Comparison of ENCODE assay signal across 8 cellular contexts in genomic region chr5:97297063-97297715, GRCh38.
DNase-seq lines count a peak whose midpoint lies in the region; ATAC-seq, FAIRE-seq and TF ChIP-seq lines count a peak whose summit lies in the region.

No MANE protein-coding gene starts in this region.

- H3K36me3 ChIP-seq in H1 (ENCODE audit: control insufficient read depth in 2 of 4, insufficient read depth in 4 of 4, low read length in 3 of 4) = no peaks in the 10 kb centered on the region
- H3K36me3 ChIP-seq in osteoblast (ENCODE audit: insufficient read depth, low read length) = no peaks in the 10 kb centered on the region
- no peaks in the 10 kb centered on the region for H3K36me3 ChIP-seq in esophagus squamous epithelium

- no peaks in the 10 kb centered on the region for H3K27me3 ChIP-seq in H1 (replicated peaks in 1 of 4; ENCODE audit: control insufficient read depth in 3 of 4, extremely low read depth in 1 of 4, insufficient read depth in 3 of 4, low read length in 3 of 4)
- no peaks in the 10 kb centered on the region for H3K27me3 ChIP-seq in osteoblast (ENCODE audit: insufficient read depth, low read length)
- H3K27me3 ChIP-seq in esophagus squamous epithelium = no peaks in the 10 kb centered on the region

- H3K56ac ChIP-seq in H1 (replicated peaks; ENCODE audit: insufficient read length, low read depth, low read length) = no peak overlapping the region

- no peak overlapping the region for H2BK12ac ChIP-seq in H1 (ENCODE audit: low read depth, low read length)

- no peak overlapping the region for H4K91ac ChIP-seq in H1 (replicated peaks; ENCODE audit: insufficient read length, low read length)

- no peak overlapping the region for H3K4ac ChIP-seq in H1 (replicated peaks; ENCODE audit: insufficient read length, low read depth, low read length)

- H3K9me3 ChIP-seq in H1 (ENCODE audit: insufficient read depth in 2 of 2, low read depth in 1 of 2, low read length in 1 of 2) (peaks cover 0 to 7% of the 10 kb centered on the region in 2 experiments; a peak in 2 of 4 replicates), osteoblast (ENCODE audit: low read depth, low read length) (no peaks in the 10 kb centered on the region), esophagus squamous epithelium (no peaks in the 10 kb centered on the region)

- TF ChIP-seq POLR2A in H1 (IDR thresholded peaks at IDR 0.05; ENCODE audit: control extremely low read depth in 1 of 2, low read depth in 2 of 2, low read length in 2 of 2) (no peak), esophagus squamous epithelium (IDR thresholded peaks at IDR 0.05) (no peak)

- H2AFZ ChIP-seq in H1 (ENCODE audit: low read length) (no peak overlapping the region), osteoblast (ENCODE audit: low read length) (no peak overlapping the region)

- H4K20me1 ChIP-seq in H1 (replicated peaks in 1 of 2; ENCODE audit: control insufficient read depth in 1 of 2, insufficient read depth in 2 of 2, low read length in 2 of 2) (no peaks in the 10 kb centered on the region), osteoblast (ENCODE audit: insufficient read depth, low read length) (no peaks in the 10 kb centered on the region)

- H3K79me1 ChIP-seq in H1 (ENCODE audit: low read depth, low read length) = no peaks in the 10 kb centered on the region

- H3K23ac ChIP-seq in H1 (ENCODE audit: insufficient read length) = no peak overlapping the region

- no peak overlapping the region for H2BK120ac ChIP-seq in H1 (replicated peaks; ENCODE audit: low read depth, low read length)

- peak; percentile 90 for ATAC-seq in GM19452 (IDR thresholded peaks at IDR 0.05; ENCODE audit: unreplicated experiment)
- peak; percentile 69 for ATAC-seq in HG03196 (IDR thresholded peaks at IDR 0.05; ENCODE audit: unreplicated experiment)

- no peak for TF ChIP-seq EP300 in H1 (IDR thresholded peaks at IDR 0.05; ENCODE audit: borderline replicate concordance in 1 of 2, low read depth in 2 of 2, low read length in 2 of 2)

- H3K4me1 ChIP-seq in H1 (replicated peaks in 1 of 4; ENCODE audit: control insufficient read depth in 3 of 4, insufficient read depth in 4 of 4, low read length in 3 of 4) (no peaks in the 10 kb centered on the region), osteoblast (ENCODE audit: insufficient read depth, low read length) (no peaks in the 10 kb centered on the region), esophagus squamous epithelium (no peaks in the 10 kb centered on the region)

- H3K23me2 ChIP-seq in H1 (ENCODE audit: low read depth, low read length) = no peaks in the 10 kb centered on the region

- H4K5ac ChIP-seq in H1 (ENCODE audit: insufficient read length, low read depth, low read length) = no peak overlapping the region

- no peak overlapping the region for H3K14ac ChIP-seq in H1 (ENCODE audit: insufficient read length)

- CTCF ChIA-PET in H1 (lab: Charles Lee; ENCODE audit: partially characterized antibody) = interaction anchor here (0.6 to 3.4 kb wide), 52 partner anchors 10 to 1530 kb away, joined by 3 to 49 read pairs (median 4); no protein-coding TSS in a partner anchor

- no peak overlapping the region for H2AK5ac ChIP-seq in H1 (ENCODE audit: low read depth, low read length)

- no peak overlapping the region for H3K27ac ChIP-seq in H1 (ENCODE audit: low read depth, low read length)
- H3K27ac ChIP-seq in osteoblast (ENCODE audit: low read depth, low read length) = no peak overlapping the region
- no peak overlapping the region for H3K27ac ChIP-seq in esophagus squamous epithelium

- no peak overlapping the region for H2BK20ac ChIP-seq in H1 (ENCODE audit: low read length)

- H4K8ac ChIP-seq in H1 (ENCODE audit: extremely low read depth, insufficient read depth, low read length) = no peak overlapping the region

- H3K18ac ChIP-seq in H1 (ENCODE audit: extremely low read depth, low read length) = no peak overlapping the region

- H3K4me3 ChIP-seq in H1 (ENCODE audit: extremely low read depth in 1 of 4, insufficient read depth in 2 of 4, low read depth in 3 of 4, low read length in 4 of 4) = no peak overlapping the region
- no peak overlapping the region for H3K4me3 ChIP-seq in osteoblast (ENCODE audit: insufficient read depth, low read length)
- no peak overlapping the region for H3K4me3 ChIP-seq in esophagus squamous epithelium

- DNase-seq in NCI-H2171 treated with DMSO at 0.1 percent for 48 hours (lab: John Stamatoyannopoulos, UW) (peak; percentile 34), NCI-H2171 (lab: John Stamatoyannopoulos, UW) (no peak), NCI-H82 treated with DMSO at 0.1 percent for 48 hours (lab: John Stamatoyannopoulos, UW; ENCODE audit: unreplicated experiment) (peak; percentile 4), H1 (ENCODE audit: low read depth in 1 of 2, low spot score in 2 of 2) (peak; percentile 21 to 59), osteoblast (ENCODE audit: insufficient read length, low spot score, missing footprints) (peak; percentile 56), esophagus squamous epithelium (lab: John Stamatoyannopoulos, UW) (no peak)

- TF ChIP-seq RAD21 in H1 (IDR thresholded peaks at IDR 0.05 in 1 of 2, conservative IDR thresholded peaks at IDR 0.05 in 1 of 2; ENCODE audit: low read depth in 2 of 2, low read length in 2 of 2) = peak; percentile 87

- H3K79me2 ChIP-seq in H1 (ENCODE audit: control insufficient read depth in 1 of 2, insufficient read depth in 2 of 2, low read length in 2 of 2) = no peaks in the 10 kb centered on the region
- H3K79me2 ChIP-seq in osteoblast (ENCODE audit: insufficient read depth, low read length) = no peaks in the 10 kb centered on the region

- POLR2A ChIA-PET in H1 (lab: Charles Lee; ENCODE audit: partially characterized antibody) = no interaction called here

- H3K4me2 ChIP-seq in H1 (ENCODE audit: insufficient read depth in 1 of 2, low read depth in 2 of 2, low read length in 2 of 2) (no peak overlapping the region), osteoblast (ENCODE audit: insufficient read depth, low read length) (no peak overlapping the region)

- intact Hi-C loops in esophagus squamous epithelium (cut with DNase I) = no loop called here

- FAIRE-seq in H1 (lab: Jason Lieb, UNC) = peak; percentile 78

- no peak overlapping the region for H2BK15ac ChIP-seq in H1 (ENCODE audit: low read length)

- no peak overlapping the region for H2BK5ac ChIP-seq in H1 (ENCODE audit: low read depth, low read length)

- WGBS in H1 (ENCODE audit: extremely low coverage in 1 of 2, insufficient coverage in 1 of 2, insufficient read length in 1 of 2, insufficient replicate concordance in 2 of 2, low coverage in 1 of 2, low lambda C conversion rate in 2 of 2, missing lambda C conversion rate in 1 of 2), 2 experiments = 34% methylated on average over 4 of the region's 5 CpGs; no CpG with 5 or more reads in 1 of the 2 experiments
- WGBS in esophagus squamous epithelium, 2 donors = 39 to 40% methylated on average over 2 of the region's 5 CpGs

- TF ChIP-seq CTCF in H1 (IDR thresholded peaks at IDR 0.05; ENCODE audit: control extremely low read depth in 1 of 3, insufficient read depth in 1 of 3, low read depth in 1 of 3, low read length in 3 of 3) (peak; percentile 19 to 97 (median 75)), osteoblast (IDR thresholded peaks at IDR 0.05; ENCODE audit: extremely low read depth, low read depth, low read length) (peak; percentile 53), esophagus squamous epithelium (IDR thresholded peaks at IDR 0.05) (peak in 3 of 6 experiments; percentile 9 to 53 (median 18))

- no peak overlapping the region for H3K9ac ChIP-seq in H1 (replicated peaks in 1 of 4; ENCODE audit: extremely low read depth in 1 of 4, low read depth in 3 of 4, low read length in 3 of 4)

TF ChIP-seq in H1, 55 proteins besides CTCF, POLR2A, EP300 and RAD21:
- TF ChIP-seq KDM5A (IDR thresholded peaks at IDR 0.05; ENCODE audit: low read length) (no peak), GTF2F1 (IDR thresholded peaks at IDR 0.05; ENCODE audit: borderline replicate concordance, low read depth, low read length) (no peak), RXRA (IDR thresholded peaks at IDR 0.05; ENCODE audit: insufficient read depth, low read depth, low read length) (no peak), CREB1 (IDR thresholded peaks at IDR 0.05) (no peak), TBP (IDR thresholded peaks at IDR 0.05; ENCODE audit: low read depth, low read length) (no peak), EZH2 (IDR thresholded peaks at IDR 0.05; ENCODE audit: low read depth, low read length, severe bottlenecking) (no peak), FOSL1 (IDR thresholded peaks at IDR 0.05; ENCODE audit: insufficient read depth, low read depth, low read length) (no peak), CBX5 (IDR thresholded peaks at IDR 0.05; ENCODE audit: low read depth, low read length) (no peak), HDAC2 (IDR thresholded peaks at IDR 0.05; ENCODE audit: borderline replicate concordance in 1 of 2, low read depth in 2 of 2, low read length in 2 of 2) (no peak), SIRT6 (IDR thresholded peaks at IDR 0.05; ENCODE audit: low read length) (no peak)
TF ChIP-seq in H1: peak in this region for 0.

Comparison
In these comparisons a context has a peak if more than half of its experiments do, and no peak if none do; other contexts are left out.
1. DNase-seq: peak in NCI-H2171 treated with DMSO at 0.1 percent for 48 hours (single experiment), NCI-H82 treated with DMSO at 0.1 percent for 48 hours (single experiment), H1 (2 of 2) and osteoblast (single experiment); none in NCI-H2171 (single experiment) and esophagus squamous epithelium (single experiment).